7 cellular contexts compared by ENCODE assay signal in genomic region chr15:78703333-78704056, GRCh38.
A peak's percentile ranks its signal among the peaks of the same experiment; 100 is the strongest.
DNase-seq lines count a peak whose midpoint lies in the region; ATAC-seq and TF ChIP-seq lines count a peak whose summit lies in the region.
"Not testable (repeated sequence)": the region's sequence is repeated elsewhere in the genome, so short reads cannot be mapped to it uniquely, and the experiment has no call there.

No MANE protein-coding gene starts in this region.

- not testable (repeated sequence) for H4K20me1 ChIP-seq in MM.1S (ENCODE audit: insufficient read depth, low read length)

- not testable (repeated sequence) for H3K27me3 ChIP-seq in MM.1S (replicated peaks; ENCODE audit: insufficient read depth, low read length)
- H3K27me3 ChIP-seq in foreskin keratinocyte = peaks cover 22% of the 10 kb centered on the region

- H3K27ac ChIP-seq in MM.1S (ENCODE audit: low read length) = peak overlapping the region; percentile 24; the same call in 1 of the 2 replicates
- H3K27ac ChIP-seq in foreskin keratinocyte = not testable (repeated sequence)

- H3K4me2 ChIP-seq in MM.1S (ENCODE audit: low read depth, low read length) = peak overlapping the region; percentile 50

- not testable (repeated sequence) for H3K9me3 ChIP-seq in MM.1S (replicated peaks; ENCODE audit: insufficient read depth, low read length)

- not testable (repeated sequence) for H3F3A ChIP-seq in MM.1S (ENCODE audit: insufficient read depth, low read length)

- peak; percentile 36 for ATAC-seq in foreskin keratinocyte

- not testable (repeated sequence) for H3K4me3 ChIP-seq in MM.1S (ENCODE audit: low read length)

- H3K36me3 ChIP-seq in MM.1S (replicated peaks; ENCODE audit: insufficient read depth, low read length) = not testable (repeated sequence)

- not testable (repeated sequence) for H3K36me3 Mint-ChIP-seq in osteocyte (ENCODE audit: unreplicated experiment)

- DNase-seq in MM.1S (peak; percentile 89), NCI-H2029 (lab: John Stamatoyannopoulos, UW) (peak; percentile 29), NCI-H2171 treated with DMSO at 0.1 percent for 48 hours (lab: John Stamatoyannopoulos, UW) (peak; percentile 72), NCI-H69 (lab: John Stamatoyannopoulos, UW) (peak; percentile 94), RPMI8226 (peak; percentile 77), osteocyte (ENCODE audit: extremely low spot score, unreplicated experiment) (peak; percentile 32)
- DNase-seq in foreskin keratinocyte = not testable (repeated sequence)

- H3K9me2 ChIP-seq in MM.1S (replicated peaks; ENCODE audit: insufficient read depth, low read length) = not testable (repeated sequence)

- not testable (repeated sequence) for H3K79me2 ChIP-seq in MM.1S (ENCODE audit: low read length)

- not testable (repeated sequence) for H3K9ac ChIP-seq in MM.1S (ENCODE audit: low read length)

- H3K4me1 Mint-ChIP-seq in osteocyte (ENCODE audit: unreplicated experiment) = not testable (repeated sequence)

- H3K9me3 Mint-ChIP-seq in osteocyte (ENCODE audit: unreplicated experiment) = not testable (repeated sequence)

- peak overlapping the region; percentile 56; the same call in 1 of the 2 replicates for H2AFZ ChIP-seq in MM.1S (ENCODE audit: low read length)

- H3K4me1 ChIP-seq in MM.1S (ENCODE audit: low read length) = peaks cover 17% of the 10 kb centered on the region
- H3K4me1 ChIP-seq in foreskin keratinocyte = not testable (repeated sequence)

- not testable (repeated sequence) for H3K27ac Mint-ChIP-seq in osteocyte (ENCODE audit: unreplicated experiment)

- H3K27me3 Mint-ChIP-seq in osteocyte (ENCODE audit: unreplicated experiment) = peaks cover 69% of the 10 kb centered on the region

- not testable (repeated sequence) for H3K4me3 Mint-ChIP-seq in osteocyte (ENCODE audit: unreplicated experiment)

- peak; percentile 52 for TF ChIP-seq CTCF in MM.1S (IDR thresholded peaks at IDR 0.05; ENCODE audit: low read length)
- TF ChIP-seq CTCF in foreskin keratinocyte (conservative IDR thresholded peaks at IDR 0.05); osteocyte (IDR thresholded peaks at IDR 0.05): not testable (repeated sequence)
